Comparison of ENCODE assay signal across 11 cellular contexts in the genomic region with DNA sequence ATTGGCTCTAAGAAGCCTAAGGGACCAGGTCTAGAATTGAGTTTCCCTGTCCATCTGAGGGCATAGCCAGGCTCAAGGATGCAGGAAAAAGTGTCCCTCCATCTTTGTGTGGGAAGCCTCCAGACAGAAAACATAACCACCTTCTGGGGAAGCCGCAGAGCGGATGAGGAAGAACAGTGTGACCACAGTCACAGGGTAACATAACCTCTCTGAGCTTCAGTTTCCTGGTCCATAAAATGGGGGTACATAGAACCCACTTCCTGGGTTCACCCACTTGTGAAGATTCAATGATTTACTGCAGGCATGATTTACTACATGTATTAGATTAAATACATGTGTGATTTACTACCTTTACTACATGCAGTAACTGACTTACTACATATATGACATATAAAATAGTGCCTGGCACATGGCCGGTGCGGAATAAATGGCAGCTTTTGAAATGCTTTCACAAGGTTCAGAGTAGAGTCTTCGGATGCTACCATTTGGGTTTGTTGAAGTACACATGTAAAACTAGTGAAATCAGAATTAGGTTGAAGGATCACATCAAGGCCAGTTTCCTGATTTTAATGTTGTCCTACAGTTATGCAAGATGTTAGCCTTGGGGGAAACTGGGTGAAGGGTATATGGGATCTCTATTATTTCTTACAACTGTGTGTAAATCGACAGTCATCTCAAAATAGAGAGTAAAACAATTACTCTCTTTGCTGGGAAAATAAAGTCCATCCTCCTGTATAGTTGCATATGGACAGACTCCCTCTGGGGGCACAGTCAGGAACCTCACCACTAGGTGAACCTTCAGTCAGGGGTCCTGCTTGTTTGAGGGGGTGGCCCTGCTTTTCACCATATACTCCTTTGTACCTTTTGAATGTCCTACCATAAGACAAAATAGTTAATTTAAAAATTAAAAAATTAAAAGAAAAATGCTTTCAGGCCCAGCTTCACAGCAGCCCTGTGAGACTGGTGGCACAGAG.
A peak's percentile ranks its signal among the peaks of the same experiment; 100 is the strongest.
DNase-seq lines count a peak whose midpoint lies in the region; ATAC-seq, FAIRE-seq and TF ChIP-seq lines count a peak whose summit lies in the region.
"Had no signal": no experiment of that assay in that cellular context is flagged by ENCODE, and none has a peak within 500 bp of the region (broad histone marks: within the 10 kb centered on the region; RNA-seq: fewer than 3 reads in every experiment).

No MANE protein-coding gene starts in this region.

- H2AFZ ChIP-seq in HepG2 (ENCODE audit: low read length) (no peak overlapping the region), SK-N-SH (ENCODE audit: low read depth) (no peak overlapping the region)

- H3K9ac ChIP-seq in HepG2 (ENCODE audit: insufficient read depth, low read depth, low read length) (no peak overlapping the region), SK-N-SH (no peak overlapping the region)

- no TSS peak for BruUV-seq in HepG2 (replicated peaks; lab: Mats Ljungman, UMichigan)

- ATAC-seq in HepG2 (no peak), right lobe of liver (no peak), GM18909 (IDR thresholded peaks at IDR 0.05; ENCODE audit: poor library complexity, unreplicated experiment) (no peak), aorta (ENCODE audit: low FRiP score) (no peak)

- H3K36me3 ChIP-seq in HepG2 (replicated peaks in 1 of 2; ENCODE audit: control insufficient read depth in 1 of 2, insufficient read depth in 2 of 2, low read length in 2 of 2) (no peaks in the 10 kb centered on the region), right lobe of liver (no peaks in the 10 kb centered on the region), SK-N-SH (replicated peaks in 1 of 2; ENCODE audit: control insufficient read depth in 1 of 2, insufficient read depth in 2 of 2, low read length in 1 of 2) (no peaks in the 10 kb centered on the region), aorta (ENCODE audit: control insufficient read depth in 1 of 2, insufficient read depth in 2 of 2, low read length in 1 of 2) (no peaks in the 10 kb centered on the region)

- DNase-seq in HepG2 (ENCODE audit: low spot score) = no peak
- DNase-seq in right lobe of liver = no peak
- DNase-seq in SK-N-SH = no peak
- DNase-seq in fibroblast of mammary gland (ENCODE audit: low read depth) = peak; percentile 6
- DNase-seq in NCI-H510A treated with DMSO at 0.1 percent for 48 hours (lab: John Stamatoyannopoulos, UW) = no peak
- no peak for DNase-seq in aorta
- DNase-seq in NCI-H510A (lab: John Stamatoyannopoulos, UW) = no peak
- DNase-seq: H7, NCI-H345, nucleus accumbens had no signal

- H3K4me2 ChIP-seq in HepG2 (ENCODE audit: low read depth, low read length) = no peak overlapping the region
- no peak overlapping the region for H3K4me2 ChIP-seq in SK-N-SH

- no peak for TF ChIP-seq POLR2A in HepG2 (IDR thresholded peaks at IDR 0.05; ENCODE audit: insufficient read depth in 1 of 2, low read depth in 2 of 2, low read length in 2 of 2)
- no peak for TF ChIP-seq POLR2A in right lobe of liver (IDR thresholded peaks at IDR 0.05)

- intact Hi-C loops in HepG2 (cut with micrococcal nuclease; ENCODE audit: unreplicated experiment) = loop anchor here (2.0 to 5.0 kb wide), 4 partner anchors 83 to 1394 kb away; a partner anchor contains a TSS
- intact Hi-C loops in right lobe of liver (cut with DNase I) = loop anchor here (10.0 kb wide), 3 partner anchors 73 to 323 kb away; no protein-coding TSS in a partner anchor
- intact Hi-C loops in aorta (cut with DNase I) = loop anchor here (2.0 to 10.0 kb wide), 4 partner anchors 41 to 613 kb away; no protein-coding TSS in a partner anchor

- CTCF ChIA-PET in HepG2 (lab: Yijun Ruan, JAX; ENCODE audit: low intra/inter-chr PET ratio, low total read pairs) = no interaction called here
- CTCF ChIA-PET in SK-N-SH (lab: Yijun Ruan, JAX) = interaction anchor here (0.7 to 15.7 kb wide), 48 partner anchors 13 to 382 kb away, joined by 3 to 342 read pairs (median 5); a partner anchor contains a TSS

- TF ChIP-seq RAD21 in HepG2 (CRISPR knock-in tag; IDR thresholded peaks at IDR 0.05) (no peak), SK-N-SH (IDR thresholded peaks at IDR 0.05; ENCODE audit: low read length) (peak; percentile 46)

- no peak for TF ChIP-seq EP300 in HepG2 (IDR thresholded peaks at IDR 0.05; ENCODE audit: low read depth in 2 of 2, low read length in 2 of 2)
- no peak for TF ChIP-seq EP300 in HepG2 (CRISPR knock-in tag; IDR thresholded peaks at IDR 0.05; ENCODE audit: borderline replicate concordance)
- no peak for TF ChIP-seq EP300 in SK-N-SH (IDR thresholded peaks at IDR 0.05; ENCODE audit: borderline replicate concordance in 1 of 2, low read depth in 1 of 2, low read length in 1 of 2)

- no peaks in the 10 kb centered on the region for H3K9me2 ChIP-seq in SK-N-SH

- POLR2A ChIA-PET in HepG2 (lab: Yijun Ruan, JAX) = no interaction called here
- POLR2A ChIA-PET in SK-N-SH (lab: Yijun Ruan, JAX) = no interaction called here

- H3K4me1 ChIP-seq in HepG2 (ENCODE audit: insufficient read depth, low read length) (peaks cover 18% of the 10 kb centered on the region), right lobe of liver (peaks cover 0 to 4% (median 0%) of the 10 kb centered on the region in 4 donors), SK-N-SH (ENCODE audit: control insufficient read depth in 1 of 2, insufficient read depth in 2 of 2, low read depth in 1 of 2, low read length in 1 of 2) (peaks cover 10 to 31% of the 10 kb centered on the region in 2 experiments; a peak in 3 of 4 replicates), aorta (ENCODE audit: control insufficient read depth in 1 of 2, insufficient read depth in 2 of 2, low read length in 2 of 2) (no peaks in the 10 kb centered on the region)

- H3K79me2 ChIP-seq in HepG2 (ENCODE audit: insufficient read depth, low read length) (no peaks in the 10 kb centered on the region), SK-N-SH (ENCODE audit: insufficient read depth) (no peaks in the 10 kb centered on the region)

- H4K20me1 ChIP-seq in HepG2 (ENCODE audit: insufficient read depth, low read length) (no peaks in the 10 kb centered on the region), SK-N-SH (ENCODE audit: insufficient read depth) (no peaks in the 10 kb centered on the region)

- H3K9me3 ChIP-seq in HepG2 (ENCODE audit: low read length) = no peaks in the 10 kb centered on the region
- no peaks in the 10 kb centered on the region for H3K9me3 ChIP-seq in right lobe of liver
- H3K9me3 ChIP-seq in SK-N-SH = no peaks in the 10 kb centered on the region
- H3K9me3 ChIP-seq in aorta (ENCODE audit: control insufficient read depth, low read length) = no peaks in the 10 kb centered on the region

- TF ChIP-seq CTCF in HepG2 (CRISPR knock-in tag; IDR thresholded peaks at IDR 0.05) = 0 out of 2 replicates have a peak, but pooled peaks have one; percentile 27
- peak in 1 of 4 donors; percentile 14 for TF ChIP-seq CTCF in right lobe of liver (IDR thresholded peaks at IDR 0.05)
- peak; percentile 50 for TF ChIP-seq CTCF in SK-N-SH (IDR thresholded peaks at IDR 0.05)
- TF ChIP-seq CTCF in fibroblast of mammary gland (conservative IDR thresholded peaks at IDR 0.05; ENCODE audit: control insufficient read depth, insufficient read depth, low read depth, low read length) = peak; percentile 38

- H3K27me3 ChIP-seq in HepG2 (ENCODE audit: control insufficient read depth in 1 of 2, insufficient read depth in 2 of 2, low read length in 2 of 2) (peaks cover 0 to 15% of the 10 kb centered on the region in 2 experiments; a peak in 2 of 5 replicates), right lobe of liver (no peaks in the 10 kb centered on the region), SK-N-SH (ENCODE audit: insufficient read depth) (no peaks in the 10 kb centered on the region), aorta (ENCODE audit: control insufficient read depth in 1 of 2, insufficient read depth in 2 of 2, low read length in 1 of 2) (no peaks in the 10 kb centered on the region)

- in situ Hi-C loops in HepG2 (cut with HindIII; ENCODE audit: extremely low pct_ligation_motif_present, low pct_unique_long_range_greater_than_20kb) = no loop called here

- 72% methylated on average over 6 of the region's 6 CpGs for WGBS in HepG2 (ENCODE audit: low lambda C conversion rate)
- WGBS in right lobe of liver (ENCODE audit: insufficient coverage, low coverage, low lambda C conversion rate, missing lambda C conversion rate) = 81% methylated on average over 6 of the region's 6 CpGs
- 85% methylated on average over 6 of the region's 6 CpGs for WGBS in SK-N-SH (ENCODE audit: low lambda C conversion rate)
- whole genome bisulfite sequencing in aorta, 2 donors = 89 to 94% methylated on average over 6 of the region's 6 CpGs

- H3F3A ChIP-seq in SK-N-SH (replicated peaks; ENCODE audit: insufficient read depth) = no peaks in the 10 kb centered on the region

- FAIRE-seq in HepG2 (lab: Jason Lieb, UNC) = no peak

- H3K4me3 ChIP-seq in HepG2 (replicated peaks in 1 of 3; ENCODE audit: insufficient read depth in 1 of 3, low read depth in 2 of 3, low read length in 3 of 3) = no peak overlapping the region
- H3K4me3 ChIP-seq in right lobe of liver = no peak overlapping the region
- no peak overlapping the region for H3K4me3 ChIP-seq in SK-N-SH (ENCODE audit: low read depth in 2 of 2, low read length in 1 of 2)
- H3K4me3 ChIP-seq in fibroblast of mammary gland (ENCODE audit: control insufficient read depth, low read depth, low read length) = no peak overlapping the region
- no peak overlapping the region for H3K4me3 ChIP-seq in aorta (ENCODE audit: low read length in 2 of 2)

- H3K27ac ChIP-seq in HepG2 (ENCODE audit: extremely low read length, insufficient read depth, low read length) (no peak overlapping the region), right lobe of liver (no peak overlapping the region), SK-N-SH (ENCODE audit: low read depth in 2 of 2, low read length in 1 of 2) (no peak overlapping the region), aorta (ENCODE audit: low read depth in 1 of 2, low read length in 2 of 2) (no peak overlapping the region)

TF ChIP-seq in HepG2, 621 proteins besides CTCF, POLR2A, EP300 and RAD21:
- TF ChIP-seq SMC3 (IDR thresholded peaks at IDR 0.05; ENCODE audit: low read length) = peak; percentile 16; the same call in 1 of the 2 replicates
- no peak for TF ChIP-seq ZNF660 (CRISPR knock-in tag; IDR thresholded peaks at IDR 0.05; ENCODE audit: borderline replicate concordance, low read depth)

TF ChIP-seq in SK-N-SH, 30 proteins besides CTCF, POLR2A, EP300 and RAD21:
- no peak for TF ChIP-seq POLR2AphosphoS5 (IDR thresholded peaks at IDR 0.05; ENCODE audit: low read depth, low read length)
- no peak for TF ChIP-seq NFIC (IDR thresholded peaks at IDR 0.05; ENCODE audit: borderline replicate concordance)
- peak; percentile 39; the same call in 1 of the 2 replicates for TF ChIP-seq SMC3 (IDR thresholded peaks at IDR 0.05; ENCODE audit: low read depth, low read length)
- no peak for TF ChIP-seq TAF1 (IDR thresholded peaks at IDR 0.05; ENCODE audit: borderline replicate concordance, low read depth, low read length)
- no peak for TF ChIP-seq YY1 (IDR thresholded peaks at IDR 0.05; ENCODE audit: low read depth)
- TF ChIP-seq TEAD4 (IDR thresholded peaks at IDR 0.05; ENCODE audit: borderline replicate concordance, insufficient read depth) = no peak
